Comparison of ENCODE assay signal across 14 cellular contexts in genomic region chr2:23293756-23294155, GRCh38.
"Had no signal": no experiment of that assay in that cellular context is flagged by ENCODE, and none has a peak within 500 bp of the region (broad histone marks: within the 10 kb centered on the region; RNA-seq: fewer than 3 reads in every experiment).

No MANE protein-coding gene starts in this region.

- H3K27ac ChIP-seq: ascending aorta, cardiac muscle cell, colonic mucosa, ovary, skin epidermis, thyroid gland, WERI-Rb-1 had no signal

- DNase-seq: activated CD4-positive, alpha-beta T cell treated with anti-CD3 and anti-CD28 coated beads for 36 hours; activated CD8-positive, alpha-beta memory T cell treated with anti-CD3 and anti-CD28 coated beads, Interleukin-2, amount 50 U/mL, for 4 hours; activated naive CD4-positive, alpha-beta T cell; hippocampal formation; nephron progenitor cell; ovary; T-helper 9 cell had no signal

- H3K4me3 ChIP-seq: ascending aorta, cardiac muscle cell, colonic mucosa, ovary, skin epidermis, thyroid gland had no signal

- H3K9me3 ChIP-seq: ascending aorta, colonic mucosa, ovary, thyroid gland had no signal

- H3K4me1 ChIP-seq: colonic mucosa had no signal

- ATAC-seq: activated CD4-positive, alpha-beta T cell treated with anti-CD3 and anti-CD28 coated beads for 36 hours; activated CD8-positive, alpha-beta T cell treated with anti-CD3 and anti-CD28 coated beads for 36 hours had no signal

- H3K36me3 ChIP-seq: ascending aorta, cardiac muscle cell, colonic mucosa, ovary, thyroid gland, WERI-Rb-1 had no signal

- H3K27me3 ChIP-seq: ascending aorta, cardiac muscle cell, colonic mucosa, ovary, thyroid gland had no signal
